Comparison of ENCODE assay signal across 6 cellular contexts in the genomic region with DNA sequence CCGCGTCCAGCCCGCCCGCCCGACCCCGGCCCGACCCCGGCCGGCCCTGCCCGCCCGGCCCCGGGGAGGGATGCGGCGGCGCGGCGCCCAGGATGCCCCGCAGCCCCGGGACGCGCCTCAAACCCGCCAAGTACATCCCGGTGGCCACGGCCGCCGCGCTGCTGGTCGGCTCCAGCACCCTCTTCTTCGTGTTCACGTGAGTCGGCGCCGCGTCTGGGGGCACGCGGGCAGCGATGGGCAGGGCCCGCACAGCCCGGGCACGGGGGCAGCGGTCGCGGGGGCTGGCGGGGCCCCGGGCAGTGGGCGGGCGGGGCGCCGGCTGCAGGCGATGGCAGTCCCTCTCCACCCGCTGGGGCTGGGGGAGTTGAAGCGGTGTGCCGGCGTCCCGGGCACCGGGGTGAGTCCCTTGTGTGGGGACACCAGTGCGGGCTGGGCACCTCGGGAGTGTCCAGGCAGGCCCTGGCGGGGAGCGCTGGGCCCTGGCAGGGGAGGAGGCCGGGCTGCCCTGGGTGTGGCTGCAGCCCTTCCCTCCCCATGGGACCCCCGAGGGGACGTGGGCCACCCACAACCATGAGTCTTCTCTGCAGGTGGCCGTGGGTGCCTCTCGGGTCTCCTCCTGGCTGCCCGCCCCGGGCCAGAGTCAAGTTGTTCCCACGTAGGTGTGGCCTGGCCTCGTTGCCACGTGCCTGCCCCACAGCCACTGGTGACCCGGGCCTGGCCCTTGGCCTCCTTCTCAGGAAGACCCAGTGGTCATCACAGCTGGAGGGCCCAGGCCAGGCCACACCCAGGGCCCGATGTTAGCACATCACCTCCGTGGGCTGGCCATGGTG. TPM values are rescaled to one million over a fixed set of nuclear protein-coding genes. Genes with fewer than 3 reads are reported as not detected.
DNase-seq lines count a peak whose midpoint lies in the region; ATAC-seq and TF ChIP-seq lines count a peak whose summit lies in the region.

No MANE protein-coding gene starts in this region.

- H3K4me1 ChIP-seq in SJCRH30 (peaks cover 9% of the 10 kb centered on the region), cardiac muscle cell (ENCODE audit: low read depth) (peaks cover 23% of the 10 kb centered on the region), thyroid gland (peaks cover 18 to 51% of the 10 kb centered on the region in 2 donors)

- no peak for TF ChIP-seq POLR2A in GM18505 (IDR thresholded peaks at IDR 0.05; ENCODE audit: borderline replicate concordance, extremely low read depth, insufficient read depth, insufficient read length)
- TF ChIP-seq POLR2A in thyroid gland (IDR thresholded peaks at IDR 0.05) = no peak

- H3K27me3 ChIP-seq in SJCRH30 (no peaks in the 10 kb centered on the region), cardiac muscle cell (no peaks in the 10 kb centered on the region), thyroid gland (no peaks in the 10 kb centered on the region)

- no peak for TF ChIP-seq CTCF in cardiac muscle cell (IDR thresholded peaks at IDR 0.05; ENCODE audit: low read depth, low read length)
- no peak for TF ChIP-seq CTCF in thyroid gland (IDR thresholded peaks at IDR 0.05)

- DNase-seq in SJCRH30 (no peak), cardiac muscle cell (ENCODE audit: low read depth in 1 of 2, low spot score in 1 of 2) (no peak), thyroid gland (peak; percentile 38 to 45), RKO (ENCODE audit: low spot score) (no peak)

- WGBS in thyroid gland, 2 donors = 0 to 2% methylated on average over 4 to 11 of the region's 73 CpGs

- ATAC-seq in GM18505 (IDR thresholded peaks at IDR 0.05; ENCODE audit: unreplicated experiment) (peak; percentile 7), GM21737 (IDR thresholded peaks at IDR 0.05; ENCODE audit: unreplicated experiment) (no peak)

- H3K9me3 ChIP-seq in SJCRH30 (replicated peaks) (no peaks in the 10 kb centered on the region), cardiac muscle cell (ENCODE audit: low read depth) (no peaks in the 10 kb centered on the region), thyroid gland (no peaks in the 10 kb centered on the region)

- peak overlapping the region; percentile 70 for H3K4me3 ChIP-seq in SJCRH30
- H3K4me3 ChIP-seq in cardiac muscle cell = peak overlapping the region; percentile 98
- peak overlapping the region; percentile 60 to 90 (median 83) for H3K4me3 ChIP-seq in thyroid gland (replicated peaks in 1 of 3)

- intact Hi-C loops in thyroid gland (cut with DNase I) = no loop called here

- H3K27ac ChIP-seq in SJCRH30 = no peak overlapping the region
- peak overlapping the region; percentile 20 for H3K27ac ChIP-seq in cardiac muscle cell
- peak overlapping the region in 1 of 3 donors; percentile 17 for H3K27ac ChIP-seq in thyroid gland

- H3K36me3 ChIP-seq in SJCRH30 = peaks cover 9% of the 10 kb centered on the region
- H3K36me3 ChIP-seq in cardiac muscle cell = peaks cover 8% of the 10 kb centered on the region
- H3K36me3 ChIP-seq in thyroid gland = peaks cover 0 to 3% of the 10 kb centered on the region in 2 donors

RNA-seq across cellular contexts. Expression of gene ZDHHC8, which starts 0.5 kb away (rescaled TPM):
- 13.6 and 16.4 TPM in 2 replicates for total RNA-seq in SJCRH30 (2014; rRNA removed; shearing (Covaris generic))
- total RNA-seq in cardiac muscle cell (30.3 and 35.8 TPM in 2 replicates), thyroid gland (10 to 100 TPM; 13.4 to 22.4 (median 18.9) TPM)
- 43.8 and 53.4 TPM in 2 replicates for polyA plus RNA-seq in cardiac muscle cell

RNA-seq across cellular contexts. Expression of gene TRMT2A, which starts 15.0 kb away (rescaled TPM):
- 23.6 and 28.3 TPM in 2 replicates for total RNA-seq in SJCRH30 (2014; rRNA removed; shearing (Covaris generic))
- 55.7 and 71.9 TPM in 2 replicates for total RNA-seq in cardiac muscle cell
- 76.5 and 77.7 TPM in 2 replicates for polyA plus RNA-seq in cardiac muscle cell
- total RNA-seq in thyroid gland = 10 to 100 TPM; 36.9 to 65.5 (median 53.3) TPM

RNA-seq across cellular contexts. Expression of gene RANBP1, which starts 16.2 kb away (rescaled TPM):
- total RNA-seq in SJCRH30 (2014; rRNA removed; shearing (Covaris generic)) = 624 and 627 TPM in 2 replicates
- total RNA-seq in cardiac muscle cell (252 and 373 TPM in 2 replicates), thyroid gland (100 to 1,000 TPM; 125 to 232 (median 173) TPM)
- polyA plus RNA-seq in cardiac muscle cell = 222 and 271 TPM in 2 replicates

RNA-seq across cellular contexts. Expression of gene CCDC188, which starts 18.8 kb away (rescaled TPM):
- total RNA-seq in SJCRH30 (2014; rRNA removed; shearing (Covaris generic)) = not detected in 2 replicates
- total RNA-seq in cardiac muscle cell (not detected in 2 replicates), thyroid gland (1 to 10 TPM in 1 of 4 donors, under 1 TPM in 1, not detected in 2; 0.39 to 2.1 TPM)
- not detected in 2 replicates for polyA plus RNA-seq in cardiac muscle cell

RNA-seq across cellular contexts. Expression of gene DGCR8, which starts 52.0 kb away (rescaled TPM):
- 30.0 and 39.3 TPM in 2 replicates for total RNA-seq in SJCRH30 (2014; rRNA removed; shearing (Covaris generic))
- total RNA-seq in cardiac muscle cell = 23.8 and 34.2 TPM in 2 replicates
- 8.1 and 15.1 TPM in 2 replicates for polyA plus RNA-seq in cardiac muscle cell
- 10 to 100 TPM; 28.9 to 48.8 (median 31.5) TPM for total RNA-seq in thyroid gland

Comparison
In these comparisons a context has a peak if more than half of its experiments do, and no peak if none do; other contexts are left out.
1. DNase-seq: peak in thyroid gland (2 of 2); none in SJCRH30 (0 of 2), cardiac muscle cell (0 of 2) and RKO (single experiment).
2. Peak in every context shown above with its lines, with median percentiles within 50 percentile points of each other: H3K4me3 ChIP-seq.